ENCODE assay signal across 14 cellular contexts in genomic region chr15:73940061-73940981, GRCh38. TPM values are rescaled to one million over a fixed set of nuclear protein-coding genes. Genes with fewer than 3 reads are reported as not detected.
DNase-seq lines count a peak whose midpoint lies in the region; ATAC-seq, FAIRE-seq and TF ChIP-seq lines count a peak whose summit lies in the region.
"Had no signal": no experiment of that assay in that cellular context is flagged by ENCODE, and none has a peak within 500 bp of the region (broad histone marks: within the 10 kb centered on the region; RNA-seq: fewer than 3 reads in every experiment).

No MANE protein-coding gene starts in this region.

- DNase-seq in HTR-8/SVneo (ENCODE audit: insufficient read length, low spot score) (no peak), upper lobe of right lung (no peak), caudate nucleus (lab: John Stamatoyannopoulos, UW) (no peak)
- DNase-seq: activated naive CD8-positive, alpha-beta T cell treated with anti-CD3 and anti-CD28 coated beads, Interleukin-2, amount 10 ng/mL, durations not matched to agents 7 days and 5 days; NCI-H2171 treated with DMSO at 0.1 percent for 48 hours; pancreas had no signal

- H3K4me1 ChIP-seq in liver (ENCODE audit: control insufficient read depth in 4 of 4, insufficient read depth in 4 of 4, low read length in 3 of 4) (peaks cover 0 to 8% (median 1%) of the 10 kb centered on the region in 4 donors), upper lobe of right lung (peaks cover 20% of the 10 kb centered on the region)
- H3K4me1 ChIP-seq: pancreas had no signal

- H3K27ac ChIP-seq in liver (ENCODE audit: low read depth in 1 of 2, low read length in 2 of 2) (no peak overlapping the region), upper lobe of right lung (peak overlapping the region; percentile 1), caudate nucleus (ENCODE audit: low read depth, low read length) (no peak overlapping the region)
- H3K27ac ChIP-seq: pancreas had no signal

- peak; percentile 13 for FAIRE-seq in HTR-8/SVneo (lab: Jason Lieb, UNC)
- FAIRE-seq: GM12891, H54, K562, pancreas had no signal

- H3K36me3 Mint-ChIP-seq in brain, result no peaks in the 10 kb centered on the region
- H3K36me3 Mint-ChIP-seq: activated naive CD8-positive, alpha-beta T cell treated with anti-CD3 and anti-CD28 coated beads, Interleukin-2, amount 10 ng/mL, durations not matched to agents 7 days and 5 days had no signal

- peaks cover 76% of the 10 kb centered on the region for H3K4me1 Mint-ChIP-seq in brain

- H3K9me3 Mint-ChIP-seq in brain, result no peaks in the 10 kb centered on the region
- H3K9me3 Mint-ChIP-seq: activated naive CD8-positive, alpha-beta T cell treated with anti-CD3 and anti-CD28 coated beads, Interleukin-2, amount 10 ng/mL, durations not matched to agents 7 days and 5 days had no signal

- H3K27ac Mint-ChIP-seq in brain, result peak overlapping the region in 3 of 5 experiments; percentile 35 to 73 (median 40)
- H3K27ac Mint-ChIP-seq: activated naive CD8-positive, alpha-beta T cell treated with anti-CD3 and anti-CD28 coated beads, Interleukin-2, amount 10 ng/mL, durations not matched to agents 7 days and 5 days had no signal

- ATAC-seq in upper lobe of right lung, result no peak
- no peak for ATAC-seq in GM19324 (IDR thresholded peaks at IDR 0.05; ENCODE audit: low FRiP score, unreplicated experiment)
- no peak for ATAC-seq in HG03342 (IDR thresholded peaks at IDR 0.05; ENCODE audit: unreplicated experiment)
- ATAC-seq: K562, pancreas had no signal

- 70% methylated on average over 8 of the region's 8 CpGs for WGBS in liver

- H3K9ac ChIP-seq in liver (ENCODE audit: low read depth in 1 of 2, low read length in 2 of 2), result no peak overlapping the region

- no peak overlapping the region for H3K4me3 Mint-ChIP-seq in brain
- H3K4me3 Mint-ChIP-seq: activated naive CD8-positive, alpha-beta T cell treated with anti-CD3 and anti-CD28 coated beads, Interleukin-2, amount 10 ng/mL, durations not matched to agents 7 days and 5 days had no signal

- no peak for TF ChIP-seq RAD21 in liver (IDR thresholded peaks at IDR 0.05)

- H3K36me3 ChIP-seq in liver (ENCODE audit: control insufficient read depth in 4 of 4, insufficient read depth in 3 of 4, low read depth in 1 of 4, low read length in 3 of 4) (no peaks in the 10 kb centered on the region), upper lobe of right lung (no peaks in the 10 kb centered on the region)
- H3K36me3 ChIP-seq: pancreas had no signal

- H3K9me3 ChIP-seq in liver (ENCODE audit: control insufficient read depth in 4 of 4, low read length in 3 of 4) (no peaks in the 10 kb centered on the region), upper lobe of right lung (no peaks in the 10 kb centered on the region)
- H3K9me3 ChIP-seq: pancreas had no signal

- peaks cover 4% of the 10 kb centered on the region for H3K27me3 Mint-ChIP-seq in brain
- H3K27me3 Mint-ChIP-seq: activated naive CD8-positive, alpha-beta T cell treated with anti-CD3 and anti-CD28 coated beads, Interleukin-2, amount 10 ng/mL, durations not matched to agents 7 days and 5 days had no signal

- TF ChIP-seq CTCF in brain (conservative IDR thresholded peaks at IDR 0.05) (no peak), liver (IDR thresholded peaks at IDR 0.05; ENCODE audit: low read depth, low read length, missing input control) (no peak), upper lobe of right lung (IDR thresholded peaks at IDR 0.05) (no peak)

- intact Hi-C loops in upper lobe of right lung (cut with DNase I), result no loop called here

- no peak overlapping the region for H3K4me3 ChIP-seq in liver (ENCODE audit: low read depth in 1 of 3, low read length in 3 of 3)
- no peak overlapping the region for H3K4me3 ChIP-seq in upper lobe of right lung
- H3K4me3 ChIP-seq: K562, lung, pancreas had no signal

- H3K27me3 ChIP-seq in liver (ENCODE audit: control insufficient read depth in 4 of 4, insufficient read depth in 4 of 4, low read length in 3 of 4) (no peaks in the 10 kb centered on the region), upper lobe of right lung (no peaks in the 10 kb centered on the region)
- H3K27me3 ChIP-seq: pancreas had no signal

TF ChIP-seq in liver, 16 proteins besides CTCF, POLR2A, EP300 and RAD21:
- peak; percentile 62 for TF ChIP-seq HNF4G (IDR thresholded peaks at IDR 0.05)
- TF ChIP-seq SP1 (IDR thresholded peaks at IDR 0.05), result no peak
- TF ChIP-seq RXRA (IDR thresholded peaks at IDR 0.05), result peak; percentile 67 to 75
- no peak for TF ChIP-seq GABPA (IDR thresholded peaks at IDR 0.05 in 1 of 2, conservative IDR thresholded peaks at IDR 0.05 in 1 of 2)
- no peak for TF ChIP-seq YY1 (IDR thresholded peaks at IDR 0.05)
- TF ChIP-seq HNF4A (conservative IDR thresholded peaks at IDR 0.05), result peak; percentile 88 to 95
- TF ChIP-seq ZBTB33 (IDR thresholded peaks at IDR 0.05), result no peak
- no peak for TF ChIP-seq EGR1 (IDR thresholded peaks at IDR 0.05; ENCODE audit: low read depth in 2 of 2)
- peak; percentile 93 for TF ChIP-seq NR2F2 (IDR thresholded peaks at IDR 0.05)
- TF ChIP-seq FOXA2 (IDR thresholded peaks at IDR 0.05), result no peak

RNA-seq across cellular contexts. Expression of gene LOXL1, which starts 14.1 kb away (rescaled TPM):
- polyA plus RNA-seq in brain (ENCODE audit: insufficient read depth, low read depth, low replicate concordance) (6.0 TPM), liver (under 1 TPM in 1 of 2 donors, not detected in 1; 0.67 TPM)
- total RNA-seq in liver (1 to 10 TPM; 1.4 to 2.0 TPM), upper lobe of right lung (11.1 TPM)
- polyA plus RNA-seq: K562 had no signal

RNA-seq across cellular contexts. Expression of gene STOML1, which starts 51.8 kb away (rescaled TPM):
- polyA plus RNA-seq in brain (ENCODE audit: insufficient read depth, low read depth, low replicate concordance) (40.5 TPM), liver (1 to 10 TPM; 5.4 to 9.4 TPM)
- total RNA-seq in liver (1 to 10 TPM; 5.6 to 7.1 TPM), upper lobe of right lung (23.4 TPM)

RNA-seq across cellular contexts. Expression of gene PML, which starts 54.2 kb away (rescaled TPM):
- 37.7 TPM for polyA plus RNA-seq in brain (ENCODE audit: insufficient read depth, low read depth, low replicate concordance)
- 10 to 100 TPM; 12.4 to 15.2 TPM for total RNA-seq in liver
- 1 to 10 TPM; 8.2 to 9.2 TPM for polyA plus RNA-seq in liver
- total RNA-seq in upper lobe of right lung, result 82.9 TPM
